In genomic region chr20:47427067-47427466, GRCh38 we compare ENCODE assay signal across 18 cellular contexts.
A peak's percentile ranks its signal among the peaks of the same experiment; 100 is the strongest.
DNase-seq lines count a peak whose midpoint lies in the region; ATAC-seq, FAIRE-seq and TF ChIP-seq lines count a peak whose summit lies in the region.
"Had no signal": no experiment of that assay in that cellular context is flagged by ENCODE, and none has a peak within 500 bp of the region (broad histone marks: within the 10 kb centered on the region; RNA-seq: fewer than 3 reads in every experiment).

No MANE protein-coding gene starts in this region.

- no peak for TF ChIP-seq EP300 in A549 (IDR thresholded peaks at IDR 0.05)
- TF ChIP-seq EP300 in GM12878 (IDR thresholded peaks at IDR 0.05; ENCODE audit: borderline replicate concordance in 1 of 2, control insufficient read depth in 1 of 2, low read depth in 2 of 2, low read length in 2 of 2): no peak

- H3K9ac ChIP-seq in GM12878 (ENCODE audit: control insufficient read depth, insufficient read depth, low read length): no peak overlapping the region
- H3K9ac ChIP-seq: BLaER1 had no signal

- H3K27me3 Mint-ChIP-seq in stimulated activated memory B cell treated with anti-CD40 and anti-IgM and Interleukin-4, amounts not matched to agents 10 μg/mL and 1 μg/mL and 100 μg/mL, for 72 hours: no peaks in the 10 kb centered on the region
- H3K27me3 Mint-ChIP-seq in nephron progenitor cell (ENCODE audit: low read depth, poor library complexity): no peaks in the 10 kb centered on the region
- H3K27me3 Mint-ChIP-seq: CD4-positive, CD25-positive, alpha-beta regulatory T cell had no signal

- 69% methylated on average over 2 of the region's 2 CpGs for WGBS in A549 (ENCODE audit: missing lambda C conversion rate)
- WGBS in GM12878 (ENCODE audit: insufficient coverage, insufficient replicate concordance, low lambda C conversion rate, missing lambda C conversion rate): 84% methylated on average over 2 of the region's 2 CpGs

- no peak for TF ChIP-seq CTCF in A549 (IDR thresholded peaks at IDR 0.05)
- TF ChIP-seq CTCF in HEK293 (tag by site-specific recombination; IDR thresholded peaks at IDR 0.05): no peak
- no peak for TF ChIP-seq CTCF in GM12878 (IDR thresholded peaks at IDR 0.05 in 2 of 3, conservative IDR thresholded peaks at IDR 0.05 in 1 of 3; ENCODE audit: control insufficient read depth in 2 of 3, extremely low read depth in 1 of 3, insufficient read depth in 1 of 3, low read depth in 3 of 3, low read length in 3 of 3)
- no peak for TF ChIP-seq CTCF in nephron progenitor cell (IDR thresholded peaks at IDR 0.05)

- H3K9me3 ChIP-seq in A549 (peaks cover 25% of the 10 kb centered on the region), HEK293 (ENCODE audit: control insufficient read depth, insufficient read depth, low read depth, low read length) (no peaks in the 10 kb centered on the region), GM12878 (replicated peaks; ENCODE audit: control insufficient read depth, insufficient read depth, low read length) (peaks cover 10% of the 10 kb centered on the region)

- RAD21 ChIA-PET in GM12878 (lab: Charles Lee; ENCODE audit: unreplicated experiment): no interaction called here

- TF ChIP-seq POLR2A in A549 (IDR thresholded peaks at IDR 0.05; ENCODE audit: low read length): no peak
- no peak for TF ChIP-seq POLR2A in GM12878 (IDR thresholded peaks at IDR 0.05; ENCODE audit: low read depth, low read length)

- in situ Hi-C loops in GM12878 (cut with MboI): no loop called here

- peaks cover 24% of the 10 kb centered on the region for H3K4me1 Mint-ChIP-seq in stimulated activated memory B cell treated with anti-CD40 and anti-IgM and Interleukin-4, amounts not matched to agents 10 μg/mL and 1 μg/mL and 100 μg/mL, for 72 hours
- H3K4me1 Mint-ChIP-seq in nephron progenitor cell: peaks cover 8% of the 10 kb centered on the region
- H3K4me1 Mint-ChIP-seq: CD4-positive, CD25-positive, alpha-beta regulatory T cell had no signal

- H3K4me3 Mint-ChIP-seq in stimulated activated memory B cell treated with anti-CD40 and anti-IgM and Interleukin-4, amounts not matched to agents 10 μg/mL and 1 μg/mL and 100 μg/mL, for 72 hours: no peak overlapping the region
- H3K4me3 Mint-ChIP-seq in nephron progenitor cell: no peak overlapping the region
- H3K4me3 Mint-ChIP-seq: CD4-positive, CD25-positive, alpha-beta regulatory T cell; CD8-positive, alpha-beta T cell had no signal

- H4K20me1 ChIP-seq in GM12878 (ENCODE audit: control insufficient read depth, insufficient read depth): no peaks in the 10 kb centered on the region
- H4K20me1 ChIP-seq: BLaER1 had no signal

- DNase-seq in A549 (ENCODE audit: low read depth in 1 of 2, low spot score in 1 of 2): no peak
- DNase-seq in GM12878 (ENCODE audit: low read depth, low spot score): no peak
- no peak for DNase-seq in T-helper 1 cell
- DNase-seq in nephron progenitor cell: no peak
- DNase-seq: 8988T; CD4-positive, CD25-positive, alpha-beta regulatory T cell; CD8-positive, alpha-beta T cell; DMS153; DND-41; GOT3 had no signal

- no peak for TF ChIP-seq RAD21 in A549 (conservative IDR thresholded peaks at IDR 0.05 in 1 of 2, IDR thresholded peaks at IDR 0.05 in 1 of 2)
- no peak for TF ChIP-seq RAD21 in GM12878 (IDR thresholded peaks at IDR 0.05; ENCODE audit: insufficient read depth, low read depth, low read length)

- intact Hi-C loops in GM12878 (cut with micrococcal nuclease; ENCODE audit: unreplicated experiment): loop anchor here (1.0 kb wide), 1 partner anchor 12 kb away; no protein-coding TSS in a partner anchor

- POLR2A ChIA-PET in A549 (lab: Yijun Ruan, JAX): no interaction called here
- POLR2A ChIA-PET in HEK293 (lab: Yijun Ruan, JAX): no interaction called here
- POLR2A ChIA-PET in GM12878 (lab: Charles Lee): no interaction called here

- no peaks in the 10 kb centered on the region for H3K36me3 ChIP-seq in HEK293 (ENCODE audit: control insufficient read depth in 2 of 2, insufficient read depth in 1 of 2, low read length in 2 of 2)
- H3K36me3 ChIP-seq in GM12878 (ENCODE audit: control insufficient read depth in 2 of 2, insufficient read depth in 2 of 2, low read length in 1 of 2): no peaks in the 10 kb centered on the region
- H3K36me3 ChIP-seq: BLaER1, HAP-1 had no signal

- H3K36me3 Mint-ChIP-seq in stimulated activated memory B cell treated with anti-CD40 and anti-IgM and Interleukin-4, amounts not matched to agents 10 μg/mL and 1 μg/mL and 100 μg/mL, for 72 hours: peaks cover 8% of the 10 kb centered on the region
- H3K36me3 Mint-ChIP-seq in nephron progenitor cell (ENCODE audit: low read depth): no peaks in the 10 kb centered on the region

- H3K9me3 Mint-ChIP-seq in stimulated activated memory B cell treated with anti-CD40 and anti-IgM and Interleukin-4, amounts not matched to agents 10 μg/mL and 1 μg/mL and 100 μg/mL, for 72 hours: no peaks in the 10 kb centered on the region
- H3K9me3 Mint-ChIP-seq in nephron progenitor cell: peaks cover 31% of the 10 kb centered on the region

- H3K4me2 ChIP-seq in A549 (no peak overlapping the region), GM12878 (ENCODE audit: control insufficient read depth, insufficient read depth) (no peak overlapping the region)

- FAIRE-seq in A549 (lab: Jason Lieb, UNC) (no peak), GM12878 (lab: Jason Lieb, UNC) (no peak)
- FAIRE-seq: G401.6, H54 had no signal

- peak overlapping the region; percentile 32 for H3K27ac Mint-ChIP-seq in stimulated activated memory B cell treated with anti-CD40 and anti-IgM and Interleukin-4, amounts not matched to agents 10 μg/mL and 1 μg/mL and 100 μg/mL, for 72 hours
- no peak overlapping the region for H3K27ac Mint-ChIP-seq in nephron progenitor cell
- H3K27ac Mint-ChIP-seq: CD4-positive, CD25-positive, alpha-beta regulatory T cell; CD8-positive, alpha-beta T cell had no signal

- CTCF ChIA-PET in A549 (lab: Yijun Ruan, JAX) (interaction anchor here (1.3 to 1.8 kb wide), 2 partner anchors 12 to 43 kb away, joined by 4 to 6 read pairs; no protein-coding TSS in a partner anchor), HEK293 (lab: Yijun Ruan, JAX) (no interaction called here), GM12878 (lab: Yijun Ruan, JAX) (no interaction called here)

- no peak for ATAC-seq in A549
- no peak for ATAC-seq in GM12878
- no peak for ATAC-seq in stimulated activated memory B cell treated with anti-CD40 and anti-IgM and Interleukin-4, amounts not matched to agents 10 μg/mL and 1 μg/mL and 100 μg/mL, for 72 hours
- ATAC-seq in GM18519 (IDR thresholded peaks at IDR 0.05; ENCODE audit: low FRiP score, unreplicated experiment): no peak
- ATAC-seq: CD8-positive, alpha-beta T cell had no signal

- H3K27me3 ChIP-seq in GM12878 (replicated peaks in 1 of 2; ENCODE audit: control insufficient read depth in 2 of 2, insufficient read depth in 2 of 2, low read length in 1 of 2): no peaks in the 10 kb centered on the region
- H3K27me3 ChIP-seq: BLaER1 had no signal

- peaks cover 12% of the 10 kb centered on the region for H3K4me1 ChIP-seq in A549
- no peaks in the 10 kb centered on the region for H3K4me1 ChIP-seq in HEK293 (ENCODE audit: control insufficient read depth, insufficient read depth, low read length)
- peaks cover 7% of the 10 kb centered on the region; the same call in 1 of the 2 replicates for H3K4me1 ChIP-seq in GM12878 (ENCODE audit: control insufficient read depth, insufficient read depth, low read length)
- H3K4me1 ChIP-seq: HAP-1 had no signal

- BruUV-seq in GM12878 (replicated peaks; lab: Mats Ljungman, UMichigan): no TSS peak

- no peak overlapping the region for H2AFZ ChIP-seq in GM12878 (ENCODE audit: control insufficient read depth, low read depth, low read length)

- H3K27ac ChIP-seq in A549: no peak overlapping the region
- no peak overlapping the region for H3K27ac ChIP-seq in HEK293 (ENCODE audit: extremely low read depth, low read depth, low read length)
- no peak overlapping the region for H3K27ac ChIP-seq in GM12878 (ENCODE audit: control insufficient read depth, insufficient read depth)
- H3K27ac ChIP-seq: BLaER1, C4-2B had no signal

- no peaks in the 10 kb centered on the region for H3K79me2 ChIP-seq in GM12878 (ENCODE audit: control insufficient read depth, insufficient read depth, low read length)

- SMC1A ChIA-PET in GM12878 (lab: Charles Lee; ENCODE audit: uncharacterized antibody, unreplicated experiment): no interaction called here

- H3K4me3 ChIP-seq in A549 (no peak overlapping the region), HEK293 (ENCODE audit: low read depth, low read length) (no peak overlapping the region), GM12878 (no peak overlapping the region)
- H3K4me3 ChIP-seq: BLaER1, HAP-1 had no signal

TF ChIP-seq in A549, 52 proteins besides CTCF, POLR2A, EP300 and RAD21:
- TF ChIP-seq KDM1A (IDR thresholded peaks at IDR 0.05; ENCODE audit: low read depth) (0 out of 2 replicates have a peak, but pooled peaks have one; percentile 36), CHD4 (IDR thresholded peaks at IDR 0.05; ENCODE audit: borderline replicate concordance) (no peak), KDM5A (IDR thresholded peaks at IDR 0.05) (peak; percentile 73; the same call in 1 of the 2 replicates), FOSB (CRISPR knock-in tag; IDR thresholded peaks at IDR 0.05) (no peak)

TF ChIP-seq in HEK293, 187 proteins besides CTCF, POLR2A, EP300 and RAD21:
- TF ChIP-seq ZNF776 (tag by site-specific recombination; IDR thresholded peaks at IDR 0.05; ENCODE audit: borderline replicate concordance) (no peak), SETDB1 (IDR thresholded peaks at IDR 0.05; ENCODE audit: insufficient read length, low read length) (peak; percentile 85)

TF ChIP-seq in GM12878, 131 proteins besides CTCF, POLR2A, EP300 and RAD21:
- no peak for TF ChIP-seq ASH2L (IDR thresholded peaks at IDR 0.05; ENCODE audit: borderline replicate concordance, low read depth)
- TF ChIP-seq NFXL1 (IDR thresholded peaks at IDR 0.05; ENCODE audit: borderline replicate concordance): peak; percentile 77; the same call in 1 of the 2 replicates
- no peak for TF ChIP-seq POLR2AphosphoS5 (IDR thresholded peaks at IDR 0.05; ENCODE audit: low read length)
- no peak for TF ChIP-seq GATAD2B (conservative IDR thresholded peaks at IDR 0.05; ENCODE audit: low read depth)
- TF ChIP-seq HCFC1 (IDR thresholded peaks at IDR 0.05; ENCODE audit: low read length): no peak
- no peak for TF ChIP-seq ZNF24 (IDR thresholded peaks at IDR 0.05)
- TF ChIP-seq STAT1 (conservative IDR thresholded peaks at IDR 0.05): no peak
- TF ChIP-seq CBX5 (IDR thresholded peaks at IDR 0.05; ENCODE audit: low read depth): peak; percentile 70; the same call in 1 of the 2 replicates
